In the genomic region with DNA sequence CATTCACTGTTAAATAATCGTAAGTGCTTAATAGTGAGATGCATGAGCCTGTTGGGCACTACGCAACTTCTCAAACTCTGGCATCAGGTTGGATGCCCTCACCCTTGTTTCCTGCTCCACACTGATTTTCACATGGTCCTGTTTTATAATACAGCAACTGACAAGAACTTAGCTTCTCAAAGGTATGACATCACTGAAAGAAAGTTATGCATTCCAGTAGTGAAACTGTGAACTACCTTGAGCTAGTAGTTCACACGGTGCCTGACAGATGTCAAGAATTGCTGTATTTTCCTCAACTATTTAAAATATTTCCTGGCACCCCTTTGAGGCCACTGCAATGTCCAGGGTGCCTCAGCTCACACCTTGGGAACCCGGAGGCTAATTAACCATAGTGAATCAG, we compare ENCODE assay signal across 12 cellular contexts.
DNase-seq lines count a peak whose midpoint lies in the region; ATAC-seq and TF ChIP-seq lines count a peak whose summit lies in the region.
"Had no signal": no experiment of that assay in that cellular context is flagged by ENCODE, and none has a peak within 500 bp of the region (broad histone marks: within the 10 kb centered on the region; RNA-seq: fewer than 3 reads in every experiment).

No MANE protein-coding gene starts in this region.

- H3K27me3 Mint-ChIP-seq in activated CD8-positive, alpha-beta memory T cell treated with anti-CD3 and anti-CD28 coated beads, Interleukin-2, amount 10 ng/mL, durations not matched to agents 7 days and 5 days, result peaks cover 15% of the 10 kb centered on the region
- H3K27me3 Mint-ChIP-seq in activated naive CD8-positive, alpha-beta T cell treated with anti-CD3 and anti-CD28 coated beads, Interleukin-2, amount 50 U/mL, for 24 hours, result peaks cover 3% of the 10 kb centered on the region

- no peak overlapping the region for H3K27ac Mint-ChIP-seq in activated CD8-positive, alpha-beta memory T cell treated with anti-CD3 and anti-CD28 coated beads, Interleukin-2, amount 10 ng/mL, durations not matched to agents 7 days and 5 days
- no peak overlapping the region for H3K27ac Mint-ChIP-seq in activated naive CD8-positive, alpha-beta T cell treated with anti-CD3 and anti-CD28 coated beads, Interleukin-2, amount 50 U/mL, for 24 hours

- intact Hi-C loops in body of pancreas (cut with DNase I), result no loop called here

- H3K4me3 Mint-ChIP-seq in activated CD8-positive, alpha-beta memory T cell treated with anti-CD3 and anti-CD28 coated beads, Interleukin-2, amount 10 ng/mL, durations not matched to agents 7 days and 5 days, result no peak overlapping the region
- peak overlapping the region; percentile 13 for H3K4me3 Mint-ChIP-seq in activated naive CD8-positive, alpha-beta T cell treated with anti-CD3 and anti-CD28 coated beads, Interleukin-2, amount 50 U/mL, for 24 hours

- H3K36me3 ChIP-seq in body of pancreas (replicated peaks in 1 of 2; ENCODE audit: insufficient read depth in 1 of 2, low read depth in 2 of 2), result no peaks in the 10 kb centered on the region
- H3K36me3 ChIP-seq: right atrium auricular region had no signal

- ATAC-seq in activated CD8-positive, alpha-beta memory T cell treated with anti-CD3 and anti-CD28 coated beads, Interleukin-2, amount 10 ng/mL, durations not matched to agents 7 days and 5 days, result peak; percentile 31
- ATAC-seq in GM21367 (IDR thresholded peaks at IDR 0.05; ENCODE audit: unreplicated experiment) (peak; percentile 81), HG03064 (IDR thresholded peaks at IDR 0.05; ENCODE audit: low read depth, unreplicated experiment) (peak; percentile 77), body of pancreas (no peak)
- peak; percentile 56 for ATAC-seq in activated naive CD8-positive, alpha-beta T cell treated with anti-CD3 and anti-CD28 coated beads, Interleukin-2, amount 50 U/mL, for 24 hours

- no peaks in the 10 kb centered on the region for H3K36me3 Mint-ChIP-seq in activated CD8-positive, alpha-beta memory T cell treated with anti-CD3 and anti-CD28 coated beads, Interleukin-2, amount 10 ng/mL, durations not matched to agents 7 days and 5 days
- no peaks in the 10 kb centered on the region for H3K36me3 Mint-ChIP-seq in activated naive CD8-positive, alpha-beta T cell treated with anti-CD3 and anti-CD28 coated beads, Interleukin-2, amount 50 U/mL, for 24 hours (ENCODE audit: low read depth)

- no peak overlapping the region for H3K27ac ChIP-seq in body of pancreas
- H3K27ac ChIP-seq: right atrium auricular region had no signal

- no peaks in the 10 kb centered on the region for H3K27me3 ChIP-seq in body of pancreas
- H3K27me3 ChIP-seq: right atrium auricular region had no signal

- TF ChIP-seq CTCF in body of pancreas (IDR thresholded peaks at IDR 0.05), result no peak

- no peak overlapping the region for H3K4me3 ChIP-seq in body of pancreas
- H3K4me3 ChIP-seq: right atrium auricular region had no signal

- WGBS in body of pancreas, 2 donors, result 90 to 97% methylated on average over 4 of the region's 4 CpGs

- H3K4me1 ChIP-seq in body of pancreas, result no peaks in the 10 kb centered on the region
- H3K4me1 ChIP-seq: right atrium auricular region had no signal

- DNase-seq in activated CD8-positive, alpha-beta memory T cell treated with anti-CD3 and anti-CD28 coated beads, Interleukin-2, amount 10 ng/mL, durations not matched to agents 7 days and 5 days, result no peak
- no peak for DNase-seq in activated CD8-positive, alpha-beta memory T cell treated with anti-CD3 and anti-CD28 coated beads, Interleukin-2, amount 50 U/mL, for 4 hours
- DNase-seq in activated naive CD8-positive, alpha-beta T cell treated with anti-CD3 and anti-CD28 coated beads, Interleukin-2, amount 50 U/mL, for 24 hours, result no peak
- DNase-seq in Ammon's horn (ENCODE audit: low spot score) (no peak), GM03348 (ENCODE audit: low spot score) (no peak), body of pancreas (no peak)
- DNase-seq: activated CD4-positive, alpha-beta T cell treated with anti-CD3 and anti-CD28 coated beads for 4 hours; foreskin fibroblast; NCI-H187 had no signal

- peaks cover 36% of the 10 kb centered on the region for H3K4me1 Mint-ChIP-seq in activated CD8-positive, alpha-beta memory T cell treated with anti-CD3 and anti-CD28 coated beads, Interleukin-2, amount 10 ng/mL, durations not matched to agents 7 days and 5 days
- peaks cover 69% of the 10 kb centered on the region for H3K4me1 Mint-ChIP-seq in activated naive CD8-positive, alpha-beta T cell treated with anti-CD3 and anti-CD28 coated beads, Interleukin-2, amount 50 U/mL, for 24 hours

- TF ChIP-seq POLR2A in body of pancreas (IDR thresholded peaks at IDR 0.05), result no peak

- no peaks in the 10 kb centered on the region for H3K9me3 Mint-ChIP-seq in activated CD8-positive, alpha-beta memory T cell treated with anti-CD3 and anti-CD28 coated beads, Interleukin-2, amount 10 ng/mL, durations not matched to agents 7 days and 5 days (ENCODE audit: low read depth)
- no peaks in the 10 kb centered on the region for H3K9me3 Mint-ChIP-seq in activated naive CD8-positive, alpha-beta T cell treated with anti-CD3 and anti-CD28 coated beads, Interleukin-2, amount 50 U/mL, for 24 hours

- CTCF ChIA-PET in activated CD8-positive, alpha-beta memory T cell treated with anti-CD3 and anti-CD28 coated beads, Interleukin-2, amount 10 ng/mL, durations not matched to agents 7 days and 5 days (lab: Charles Lee), result interaction anchor here (0.8 kb wide), 1 partner anchor 15 kb away, joined by 3 read pairs; no protein-coding TSS in a partner anchor

- no peaks in the 10 kb centered on the region for H3K9me3 ChIP-seq in body of pancreas
- H3K9me3 ChIP-seq: right atrium auricular region had no signal
